8 cellular contexts compared by ENCODE assay signal in the genomic region with DNA sequence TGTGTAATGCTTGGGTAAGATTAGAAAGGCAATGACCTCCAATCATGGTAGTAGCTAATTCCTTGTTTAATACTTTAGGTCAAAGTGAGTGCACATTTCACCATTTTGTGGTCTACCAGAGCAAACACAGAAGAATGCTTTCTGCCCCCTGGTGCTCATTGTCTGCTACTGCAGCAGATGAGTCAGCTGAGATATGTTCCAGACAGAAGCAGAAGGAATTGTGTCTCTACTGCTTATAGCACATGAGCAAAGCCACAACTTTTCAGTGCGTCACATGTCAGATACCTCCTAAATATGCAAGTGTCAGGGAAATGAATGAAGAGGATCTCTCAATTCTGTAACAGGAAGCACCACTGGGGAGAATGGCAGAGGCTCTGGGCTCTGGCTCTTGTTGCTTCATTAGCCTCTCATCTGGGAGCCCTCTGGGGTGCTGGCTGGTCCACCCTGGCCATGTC.
DNase-seq lines count a peak whose midpoint lies in the region; ATAC-seq and TF ChIP-seq lines count a peak whose summit lies in the region.

No MANE protein-coding gene starts in this region.

- intact Hi-C loops in activated CD4-positive, alpha-beta T cell treated with anti-CD3 and anti-CD28 coated beads, Interleukin-2, amount 10 ng/mL, durations not matched to agents 24 days and 14 days (cut with micrococcal nuclease) = loop anchor here (1.0 to 10.0 kb wide), 7 partner anchors 182 to 467 kb away; no protein-coding TSS in a partner anchor

- peaks cover 0 to 9% (median 0%) of the 10 kb centered on the region in 4 donors for H3K4me1 ChIP-seq in liver (ENCODE audit: control insufficient read depth in 4 of 4, insufficient read depth in 4 of 4, low read length in 3 of 4)

- H3K4me1 Mint-ChIP-seq in activated CD4-positive, alpha-beta T cell treated with anti-CD3 and anti-CD28 coated beads, Interleukin-2, amount 10 ng/mL, durations not matched to agents 24 days and 14 days = peaks cover 26% of the 10 kb centered on the region

- no peak overlapping the region for H3K4me3 ChIP-seq in AG04449 (ENCODE audit: low read depth, low read length)
- H3K4me3 ChIP-seq in coronary artery = no peak overlapping the region
- no peak overlapping the region for H3K4me3 ChIP-seq in liver (ENCODE audit: low read depth in 1 of 3, low read length in 3 of 3)

- H3K9me3 Mint-ChIP-seq in activated CD4-positive, alpha-beta T cell treated with anti-CD3 and anti-CD28 coated beads, Interleukin-2, amount 10 ng/mL, durations not matched to agents 24 days and 14 days = no peaks in the 10 kb centered on the region

- peaks cover 9% of the 10 kb centered on the region for H3K27me3 Mint-ChIP-seq in activated CD4-positive, alpha-beta T cell treated with anti-CD3 and anti-CD28 coated beads, Interleukin-2, amount 10 ng/mL, durations not matched to agents 24 days and 14 days

- peak; percentile 99 to 100 for TF ChIP-seq RAD21 in liver (IDR thresholded peaks at IDR 0.05)

- no peaks in the 10 kb centered on the region for H3K36me3 Mint-ChIP-seq in activated CD4-positive, alpha-beta T cell treated with anti-CD3 and anti-CD28 coated beads, Interleukin-2, amount 10 ng/mL, durations not matched to agents 24 days and 14 days (ENCODE audit: low read depth)

- WGBS in liver = 19% methylated on average over 1 of the region's 1 CpG

- peak; percentile 90 for ATAC-seq in GM18858 (IDR thresholded peaks at IDR 0.05; ENCODE audit: unreplicated experiment)
- ATAC-seq in HG03108 (IDR thresholded peaks at IDR 0.05; ENCODE audit: unreplicated experiment) = peak; percentile 67

- H3K9me3 ChIP-seq in liver (ENCODE audit: control insufficient read depth in 4 of 4, low read length in 3 of 4) = no peaks in the 10 kb centered on the region

- DNase-seq in AG04449 (ENCODE audit: low read depth, low spot score) (peak; percentile 86), NCI-H446 treated with DMSO at 0.1 percent for 48 hours (lab: John Stamatoyannopoulos, UW) (peak; percentile 41), coronary artery (ENCODE audit: low spot score) (peak; percentile 79)
- peak; percentile 93 for DNase-seq in activated CD4-positive, alpha-beta T cell treated with anti-CD3 and anti-CD28 coated beads, Interleukin-2, amount 10 ng/mL, durations not matched to agents 24 days and 14 days
- peak; percentile 39 to 68 (median 62) for DNase-seq in stimulated activated CD4-positive, alpha-beta T cell treated with anti-CD3 and anti-CD28 coated beads, TNF-alpha, amount 100 ng/mL, for 1 hour (ENCODE audit: low read depth in 3 of 3, low spot score in 1 of 3)

- no peak overlapping the region for H3K9ac ChIP-seq in liver (ENCODE audit: low read depth in 1 of 2, low read length in 2 of 2)

- H3K27ac Mint-ChIP-seq in activated CD4-positive, alpha-beta T cell treated with anti-CD3 and anti-CD28 coated beads, Interleukin-2, amount 10 ng/mL, durations not matched to agents 24 days and 14 days = no peak overlapping the region

- no peaks in the 10 kb centered on the region for H3K27me3 ChIP-seq in liver (ENCODE audit: control insufficient read depth in 4 of 4, insufficient read depth in 4 of 4, low read length in 3 of 4)

- no peak overlapping the region for H3K4me3 Mint-ChIP-seq in activated CD4-positive, alpha-beta T cell treated with anti-CD3 and anti-CD28 coated beads, Interleukin-2, amount 10 ng/mL, durations not matched to agents 24 days and 14 days

- no peaks in the 10 kb centered on the region for H3K36me3 ChIP-seq in liver (ENCODE audit: control insufficient read depth in 4 of 4, insufficient read depth in 3 of 4, low read depth in 1 of 4, low read length in 3 of 4)

- CTCF ChIA-PET in AG04449 (lab: Yijun Ruan, JAX) = interaction anchor here (0.5 to 3.5 kb wide), 54 partner anchors 9 to 517 kb away, joined by 3 to 45 read pairs (median 4); no protein-coding TSS in a partner anchor

- H3K27ac ChIP-seq in coronary artery (no peak overlapping the region), liver (ENCODE audit: low read depth in 1 of 2, low read length in 2 of 2) (no peak overlapping the region)

- POLR2A ChIA-PET in AG04449 (lab: Yijun Ruan, JAX) = interaction anchor here (1.7 kb wide), 1 partner anchor 467 kb away, joined by 6 read pairs; no protein-coding TSS in a partner anchor

- TF ChIP-seq CTCF in AG04449 (IDR thresholded peaks at IDR 0.05; ENCODE audit: insufficient read depth, low read length, missing control alignments) (peak; percentile 82), coronary artery (IDR thresholded peaks at IDR 0.05) (peak; percentile 85), liver (IDR thresholded peaks at IDR 0.05; ENCODE audit: low read depth, low read length, missing input control) (peak; percentile 99)

TF ChIP-seq in liver, 16 proteins besides CTCF, POLR2A, EP300 and RAD21:
- TF ChIP-seq, protein P1, sequence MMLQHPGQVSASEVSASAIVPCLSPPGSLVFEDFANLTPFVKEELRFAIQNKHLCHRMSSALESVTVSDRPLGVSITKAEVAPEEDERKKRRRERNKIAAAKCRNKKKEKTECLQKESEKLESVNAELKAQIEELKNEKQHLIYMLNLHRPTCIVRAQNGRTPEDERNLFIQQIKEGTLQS (IDR thresholded peaks at IDR 0.05) = peak; percentile 39
- TF ChIP-seq TAF1 (conservative IDR thresholded peaks at IDR 0.05) = no peak
- TF ChIP-seq, protein P2, sequence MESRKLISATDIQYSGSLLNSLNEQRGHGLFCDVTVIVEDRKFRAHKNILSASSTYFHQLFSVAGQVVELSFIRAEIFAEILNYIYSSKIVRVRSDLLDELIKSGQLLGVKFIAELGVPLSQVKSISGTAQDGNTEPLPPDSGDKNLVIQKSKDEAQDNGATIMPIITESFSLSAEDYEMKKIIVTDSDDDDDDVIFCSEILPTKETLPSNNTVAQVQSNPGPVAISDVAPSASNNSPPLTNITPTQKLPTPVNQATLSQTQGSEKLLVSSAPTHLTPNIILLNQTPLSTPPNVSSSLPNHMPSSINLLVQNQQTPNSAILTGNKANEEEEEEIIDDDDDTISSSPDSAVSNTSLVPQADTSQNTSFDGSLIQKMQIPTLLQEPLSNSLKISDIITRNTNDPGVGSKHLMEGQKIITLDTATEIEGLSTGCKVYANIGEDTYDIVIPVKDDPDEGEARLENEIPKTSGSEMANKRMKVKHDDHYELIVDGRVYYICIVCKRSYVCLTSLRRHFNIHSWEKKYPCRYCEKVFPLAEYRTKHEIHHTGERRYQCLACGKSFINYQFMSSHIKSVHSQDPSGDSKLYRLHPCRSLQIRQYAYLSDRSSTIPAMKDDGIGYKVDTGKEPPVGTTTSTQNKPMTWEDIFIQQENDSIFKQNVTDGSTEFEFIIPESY (IDR thresholded peaks at IDR 0.05) = no peak
- peak; percentile 21 for TF ChIP-seq FOXA1 (IDR thresholded peaks at IDR 0.05)
- TF ChIP-seq YY1 (IDR thresholded peaks at IDR 0.05) = peak; percentile 77
- peak; percentile 14 for TF ChIP-seq HNF4G (IDR thresholded peaks at IDR 0.05)
- TF ChIP-seq GABPA (IDR thresholded peaks at IDR 0.05 in 1 of 2, conservative IDR thresholded peaks at IDR 0.05 in 1 of 2) = no peak
- peak; percentile 26 to 56 for TF ChIP-seq HNF4A (conservative IDR thresholded peaks at IDR 0.05)
- peak; percentile 42 for TF ChIP-seq SP1 (IDR thresholded peaks at IDR 0.05)
- TF ChIP-seq, protein P3, sequence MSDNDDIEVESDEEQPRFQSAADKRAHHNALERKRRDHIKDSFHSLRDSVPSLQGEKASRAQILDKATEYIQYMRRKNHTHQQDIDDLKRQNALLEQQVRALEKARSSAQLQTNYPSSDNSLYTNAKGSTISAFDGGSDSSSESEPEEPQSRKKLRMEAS (IDR thresholded peaks at IDR 0.05) = no peak
- TF ChIP-seq RXRA (IDR thresholded peaks at IDR 0.05) = peak; percentile 80 to 96
- no peak for TF ChIP-seq FOXA2 (IDR thresholded peaks at IDR 0.05)
- TF ChIP-seq NR2F2 (IDR thresholded peaks at IDR 0.05) = peak; percentile 47
- peak; percentile 76 to 85 for TF ChIP-seq JUND (IDR thresholded peaks at IDR 0.05)

Comparison
In these comparisons a context has a peak if more than half of its experiments do, and no peak if none do; other contexts are left out.
1. DNase-seq: peak in every context shown above with its lines; median percentile 93 in activated CD4-positive, alpha-beta T cell treated with anti-CD3 and anti-CD28 coated beads, Interleukin-2, amount 10 ng/mL, durations not matched to agents 24 days and 14 days; 86 in AG04449; 79 in coronary artery; 62 in stimulated activated CD4-positive, alpha-beta T cell treated with anti-CD3 and anti-CD28 coated beads, TNF-alpha, amount 100 ng/mL, for 1 hour; 41 in NCI-H446 treated with DMSO at 0.1 percent for 48 hours.